2 cellular contexts compared by ENCODE assay signal in the genomic region with DNA sequence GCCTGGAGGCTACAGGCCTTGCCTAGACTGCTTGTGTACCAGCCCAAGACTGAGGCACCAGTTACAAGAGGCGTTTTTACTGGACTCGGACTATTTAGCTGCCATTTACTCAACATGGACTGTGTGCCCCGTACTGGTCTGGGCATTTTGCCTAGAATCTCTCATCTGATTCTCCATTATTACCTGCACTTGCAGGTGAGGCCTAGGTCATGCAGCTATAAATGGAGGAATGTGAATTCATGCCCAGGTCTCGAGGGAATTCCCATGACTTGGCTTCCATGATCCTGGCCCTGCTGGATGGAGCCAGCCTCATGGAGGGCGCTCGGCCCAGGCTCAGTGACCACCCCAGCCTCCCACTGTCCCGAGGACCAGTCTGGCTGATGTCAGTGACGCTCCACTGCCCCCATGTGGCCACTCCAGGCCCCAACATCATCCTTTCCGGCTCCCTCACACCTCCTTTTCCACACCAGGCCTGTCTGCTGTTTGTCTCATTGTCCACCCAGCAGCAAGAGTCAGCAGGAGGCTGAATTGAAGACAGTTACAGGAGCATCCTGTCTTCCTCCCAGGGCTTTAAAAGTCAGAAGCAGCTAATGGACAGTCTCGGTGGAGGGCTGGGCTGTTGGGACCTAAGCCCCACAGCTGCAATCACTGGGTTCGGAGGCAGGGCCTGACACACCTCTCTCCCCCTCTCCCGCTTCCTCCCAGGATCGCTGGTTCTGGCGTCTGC.
TF ChIP-seq lines count a peak whose summit lies in the region.

No MANE protein-coding gene starts in this region.

TF ChIP-seq in IMR-90, 13 proteins besides CTCF, POLR2A, EP300 and RAD21:
- TF ChIP-seq BHLHE40 (IDR thresholded peaks at IDR 0.05; ENCODE audit: low read depth, low read length) (no peak), SMC3 (IDR thresholded peaks at IDR 0.05; ENCODE audit: low read depth, low read length) (peak; percentile 86), MAFK (IDR thresholded peaks at IDR 0.05; ENCODE audit: low read depth, low read length) (no peak)

TF ChIP-seq in K562, 482 proteins besides CTCF, POLR2A, EP300 and RAD21 (continues in another document):
- TF ChIP-seq LEF1 (IDR thresholded peaks at IDR 0.05) (no peak), CTBP1 (IDR thresholded peaks at IDR 0.05; ENCODE audit: borderline replicate concordance) (peak; percentile 49; the same call in 1 of the 2 replicates), ZNF232 (CRISPR knock-in tag; IDR thresholded peaks at IDR 0.05) (0 out of 2 replicates have a peak, but pooled peaks have one; percentile 20), FUS (optimal IDR thresholded peaks at IDR 0.05; ENCODE audit: low read depth, low read length) (no peak), EP400 (IDR thresholded peaks at IDR 0.05) (no peak), ATF1 (CRISPR knock-in tag; IDR thresholded peaks at IDR 0.05) (no peak), ATF1 (tag; IDR thresholded peaks at IDR 0.05) (peak; percentile 45; the same call in 1 of the 2 replicates), ZNF695 (CRISPR knock-in tag; IDR thresholded peaks at IDR 0.05) (no peak), HMG20B (CRISPR knock-in tag; IDR thresholded peaks at IDR 0.05) (no peak), MCM3 (IDR thresholded peaks at IDR 0.05) (no peak), GATA2 (CRISPR knock-in tag; IDR thresholded peaks at IDR 0.05) (no peak; the same call in 1 of the 2 replicates), FOXJ3 (CRISPR knock-in tag; IDR thresholded peaks at IDR 0.05) (no peak), STAG1 (CRISPR knock-in tag; IDR thresholded peaks at IDR 0.05; ENCODE audit: borderline replicate concordance) (peak; percentile 93), ZNF12 (CRISPR knock-in tag; IDR thresholded peaks at IDR 0.05) (no peak), ZNF668 (CRISPR knock-in tag; IDR thresholded peaks at IDR 0.05) (no peak), HNRNPH1 (optimal IDR thresholded peaks at IDR 0.05; ENCODE audit: low read depth, low read length) (no peak), CREB1 (IDR thresholded peaks at IDR 0.05) (no peak; the same call in 1 of the 2 replicates), CREB1 (CRISPR knock-in tag; IDR thresholded peaks at IDR 0.05) (no peak), NFE2L1 (tag; IDR thresholded peaks at IDR 0.05; ENCODE audit: borderline replicate concordance, low read depth) (no peak), ZKSCAN3 (CRISPR knock-in tag; IDR thresholded peaks at IDR 0.05) (no peak), FOXA3 (CRISPR knock-in tag; conservative IDR thresholded peaks at IDR 0.05 in 1 of 2, IDR thresholded peaks at IDR 0.05 in 1 of 2) (no peak), ZNF263 (CRISPR knock-in tag; IDR thresholded peaks at IDR 0.05; ENCODE audit: borderline replicate concordance) (no peak), DIDO1 (tag; IDR thresholded peaks at IDR 0.05; ENCODE audit: low read depth) (no peak), RB1 (IDR thresholded peaks at IDR 0.05; ENCODE audit: low read depth) (peak; percentile 70; the same call in 1 of the 2 replicates), ZNF224 (CRISPR knock-in tag; IDR thresholded peaks at IDR 0.05) (no peak), ETV5 (CRISPR knock-in tag; IDR thresholded peaks at IDR 0.05; ENCODE audit: low read depth) (no peak; the same call in 1 of the 2 replicates), PML (IDR thresholded peaks at IDR 0.05; ENCODE audit: low read length) (no peak), MAFG (tag; conservative IDR thresholded peaks at IDR 0.05) (no peak), MAFF (IDR thresholded peaks at IDR 0.05; ENCODE audit: low read length) (no peak), HNRNPUL1 (IDR thresholded peaks at IDR 0.05; ENCODE audit: low read length) (no peak), RCOR1 (IDR thresholded peaks at IDR 0.05; ENCODE audit: borderline replicate concordance in 1 of 2, low read depth in 2 of 2, low read length in 2 of 2) (peak in 1 of 2 experiments; percentile 56; a peak in 1 of 4 replicates), CHCHD3 (CRISPR knock-in tag; IDR thresholded peaks at IDR 0.05) (no peak), POLR2H (tag; IDR thresholded peaks at IDR 0.05; ENCODE audit: low read depth) (no peak), KLF6 (CRISPR knock-in tag; IDR thresholded peaks at IDR 0.05; ENCODE audit: borderline replicate concordance) (no peak), BRF1 (IDR thresholded peaks at IDR 0.05; ENCODE audit: borderline replicate concordance, extremely low read depth, insufficient read length) (no peak), RFX5 (IDR thresholded peaks at IDR 0.05; ENCODE audit: low read depth, low read length) (no peak), KDM4B (IDR thresholded peaks at IDR 0.05; ENCODE audit: borderline replicate concordance in 2 of 2, low read depth in 1 of 2) (0 out of 4 replicates have a peak, but pooled peaks of 1 of the 2 experiments have one; percentile 19), JUND (IDR thresholded peaks at IDR 0.05; ENCODE audit: borderline replicate concordance, low read depth, low read length) (0 out of 2 replicates have a peak, but pooled peaks have one; percentile 31), JUND (tag; IDR thresholded peaks at IDR 0.05; ENCODE audit: borderline replicate concordance, low read depth, low read length) (no peak; the same call in 2 of the 3 replicates), ZFX (CRISPR knock-in tag; IDR thresholded peaks at IDR 0.05) (0 out of 2 replicates have a peak, but pooled peaks have one; percentile 36), NFIC (IDR thresholded peaks at IDR 0.05) (no peak)
- TF ChIP-seq, protein P1, sequence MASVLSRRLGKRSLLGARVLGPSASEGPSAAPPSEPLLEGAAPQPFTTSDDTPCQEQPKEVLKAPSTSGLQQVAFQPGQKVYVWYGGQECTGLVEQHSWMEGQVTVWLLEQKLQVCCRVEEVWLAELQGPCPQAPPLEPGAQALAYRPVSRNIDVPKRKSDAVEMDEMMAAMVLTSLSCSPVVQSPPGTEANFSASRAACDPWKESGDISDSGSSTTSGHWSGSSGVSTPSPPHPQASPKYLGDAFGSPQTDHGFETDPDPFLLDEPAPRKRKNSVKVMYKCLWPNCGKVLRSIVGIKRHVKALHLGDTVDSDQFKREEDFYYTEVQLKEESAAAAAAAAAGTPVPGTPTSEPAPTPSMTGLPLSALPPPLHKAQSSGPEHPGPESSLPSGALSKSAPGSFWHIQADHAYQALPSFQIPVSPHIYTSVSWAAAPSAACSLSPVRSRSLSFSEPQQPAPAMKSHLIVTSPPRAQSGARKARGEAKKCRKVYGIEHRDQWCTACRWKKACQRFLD (CRISPR knock-in tag; IDR thresholded peaks at IDR 0.05), result no peak
- TF ChIP-seq, protein P2, sequence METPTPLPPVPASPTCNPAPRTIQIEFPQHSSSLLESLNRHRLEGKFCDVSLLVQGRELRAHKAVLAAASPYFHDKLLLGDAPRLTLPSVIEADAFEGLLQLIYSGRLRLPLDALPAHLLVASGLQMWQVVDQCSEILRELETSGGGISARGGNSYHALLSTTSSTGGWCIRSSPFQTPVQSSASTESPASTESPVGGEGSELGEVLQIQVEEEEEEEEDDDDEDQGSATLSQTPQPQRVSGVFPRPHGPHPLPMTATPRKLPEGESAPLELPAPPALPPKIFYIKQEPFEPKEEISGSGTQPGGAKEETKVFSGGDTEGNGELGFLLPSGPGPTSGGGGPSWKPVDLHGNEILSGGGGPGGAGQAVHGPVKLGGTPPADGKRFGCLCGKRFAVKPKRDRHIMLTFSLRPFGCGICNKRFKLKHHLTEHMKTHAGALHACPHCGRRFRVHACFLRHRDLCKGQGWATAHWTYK (CRISPR knock-in tag; IDR thresholded peaks at IDR 0.05), result no peak
- TF ChIP-seq, protein P3, sequence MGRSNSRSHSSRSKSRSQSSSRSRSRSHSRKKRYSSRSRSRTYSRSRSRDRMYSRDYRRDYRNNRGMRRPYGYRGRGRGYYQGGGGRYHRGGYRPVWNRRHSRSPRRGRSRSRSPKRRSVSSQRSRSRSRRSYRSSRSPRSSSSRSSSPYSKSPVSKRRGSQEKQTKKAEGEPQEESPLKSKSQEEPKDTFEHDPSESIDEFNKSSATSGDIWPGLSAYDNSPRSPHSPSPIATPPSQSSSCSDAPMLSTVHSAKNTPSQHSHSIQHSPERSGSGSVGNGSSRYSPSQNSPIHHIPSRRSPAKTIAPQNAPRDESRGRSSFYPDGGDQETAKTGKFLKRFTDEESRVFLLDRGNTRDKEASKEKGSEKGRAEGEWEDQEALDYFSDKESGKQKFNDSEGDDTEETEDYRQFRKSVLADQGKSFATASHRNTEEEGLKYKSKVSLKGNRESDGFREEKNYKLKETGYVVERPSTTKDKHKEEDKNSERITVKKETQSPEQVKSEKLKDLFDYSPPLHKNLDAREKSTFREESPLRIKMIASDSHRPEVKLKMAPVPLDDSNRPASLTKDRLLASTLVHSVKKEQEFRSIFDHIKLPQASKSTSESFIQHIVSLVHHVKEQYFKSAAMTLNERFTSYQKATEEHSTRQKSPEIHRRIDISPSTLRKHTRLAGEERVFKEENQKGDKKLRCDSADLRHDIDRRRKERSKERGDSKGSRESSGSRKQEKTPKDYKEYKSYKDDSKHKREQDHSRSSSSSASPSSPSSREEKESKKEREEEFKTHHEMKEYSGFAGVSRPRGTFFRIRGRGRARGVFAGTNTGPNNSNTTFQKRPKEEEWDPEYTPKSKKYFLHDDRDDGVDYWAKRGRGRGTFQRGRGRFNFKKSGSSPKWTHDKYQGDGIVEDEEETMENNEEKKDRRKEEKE (IDR thresholded peaks at IDR 0.05; ENCODE audit: borderline replicate concordance in 1 of 2, control insufficient read depth in 1 of 2, low read depth in 2 of 2, low read length in 1 of 2), result no peak
- TF ChIP-seq, protein P4, sequence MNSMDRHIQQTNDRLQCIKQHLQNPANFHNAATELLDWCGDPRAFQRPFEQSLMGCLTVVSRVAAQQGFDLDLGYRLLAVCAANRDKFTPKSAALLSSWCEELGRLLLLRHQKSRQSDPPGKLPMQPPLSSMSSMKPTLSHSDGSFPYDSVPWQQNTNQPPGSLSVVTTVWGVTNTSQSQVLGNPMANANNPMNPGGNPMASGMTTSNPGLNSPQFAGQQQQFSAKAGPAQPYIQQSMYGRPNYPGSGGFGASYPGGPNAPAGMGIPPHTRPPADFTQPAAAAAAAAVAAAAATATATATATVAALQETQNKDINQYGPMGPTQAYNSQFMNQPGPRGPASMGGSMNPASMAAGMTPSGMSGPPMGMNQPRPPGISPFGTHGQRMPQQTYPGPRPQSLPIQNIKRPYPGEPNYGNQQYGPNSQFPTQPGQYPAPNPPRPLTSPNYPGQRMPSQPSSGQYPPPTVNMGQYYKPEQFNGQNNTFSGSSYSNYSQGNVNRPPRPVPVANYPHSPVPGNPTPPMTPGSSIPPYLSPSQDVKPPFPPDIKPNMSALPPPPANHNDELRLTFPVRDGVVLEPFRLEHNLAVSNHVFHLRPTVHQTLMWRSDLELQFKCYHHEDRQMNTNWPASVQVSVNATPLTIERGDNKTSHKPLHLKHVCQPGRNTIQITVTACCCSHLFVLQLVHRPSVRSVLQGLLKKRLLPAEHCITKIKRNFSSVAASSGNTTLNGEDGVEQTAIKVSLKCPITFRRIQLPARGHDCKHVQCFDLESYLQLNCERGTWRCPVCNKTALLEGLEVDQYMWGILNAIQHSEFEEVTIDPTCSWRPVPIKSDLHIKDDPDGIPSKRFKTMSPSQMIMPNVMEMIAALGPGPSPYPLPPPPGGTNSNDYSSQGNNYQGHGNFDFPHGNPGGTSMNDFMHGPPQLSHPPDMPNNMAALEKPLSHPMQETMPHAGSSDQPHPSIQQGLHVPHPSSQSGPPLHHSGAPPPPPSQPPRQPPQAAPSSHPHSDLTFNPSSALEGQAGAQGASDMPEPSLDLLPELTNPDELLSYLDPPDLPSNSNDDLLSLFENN (IDR thresholded peaks at IDR 0.05; ENCODE audit: low read depth in 2 of 2, low read length in 2 of 2), result no peak
- TF ChIP-seq, protein P5, sequence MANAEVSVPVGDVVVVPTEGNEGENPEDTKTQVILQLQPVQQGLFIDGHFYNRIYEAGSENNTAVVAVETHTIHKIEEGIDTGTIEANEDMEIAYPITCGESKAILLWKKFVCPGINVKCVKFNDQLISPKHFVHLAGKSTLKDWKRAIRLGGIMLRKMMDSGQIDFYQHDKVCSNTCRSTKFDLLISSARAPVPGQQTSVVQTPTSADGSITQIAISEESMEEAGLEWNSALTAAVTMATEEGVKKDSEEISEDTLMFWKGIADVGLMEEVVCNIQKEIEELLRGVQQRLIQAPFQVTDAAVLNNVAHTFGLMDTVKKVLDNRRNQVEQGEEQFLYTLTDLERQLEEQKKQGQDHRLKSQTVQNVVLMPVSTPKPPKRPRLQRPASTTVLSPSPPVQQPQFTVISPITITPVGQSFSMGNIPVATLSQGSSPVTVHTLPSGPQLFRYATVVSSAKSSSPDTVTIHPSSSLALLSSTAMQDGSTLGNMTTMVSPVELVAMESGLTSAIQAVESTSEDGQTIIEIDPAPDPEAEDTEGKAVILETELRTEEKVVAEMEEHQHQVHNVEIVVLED (CRISPR knock-in tag; IDR thresholded peaks at IDR 0.05), result no peak
- TF ChIP-seq, protein P6, sequence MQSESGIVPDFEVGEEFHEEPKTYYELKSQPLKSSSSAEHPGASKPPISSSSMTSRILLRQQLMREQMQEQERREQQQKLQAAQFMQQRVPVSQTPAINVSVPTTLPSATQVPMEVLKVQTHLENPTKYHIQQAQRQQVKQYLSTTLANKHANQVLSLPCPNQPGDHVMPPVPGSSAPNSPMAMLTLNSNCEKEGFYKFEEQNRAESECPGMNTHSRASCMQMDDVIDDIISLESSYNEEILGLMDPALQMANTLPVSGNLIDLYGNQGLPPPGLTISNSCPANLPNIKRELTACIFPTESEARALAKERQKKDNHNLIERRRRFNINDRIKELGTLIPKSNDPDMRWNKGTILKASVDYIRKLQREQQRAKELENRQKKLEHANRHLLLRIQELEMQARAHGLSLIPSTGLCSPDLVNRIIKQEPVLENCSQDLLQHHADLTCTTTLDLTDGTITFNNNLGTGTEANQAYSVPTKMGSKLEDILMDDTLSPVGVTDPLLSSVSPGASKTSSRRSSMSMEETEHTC (IDR thresholded peaks at IDR 0.05), result no peak
- TF ChIP-seq, protein P7, sequence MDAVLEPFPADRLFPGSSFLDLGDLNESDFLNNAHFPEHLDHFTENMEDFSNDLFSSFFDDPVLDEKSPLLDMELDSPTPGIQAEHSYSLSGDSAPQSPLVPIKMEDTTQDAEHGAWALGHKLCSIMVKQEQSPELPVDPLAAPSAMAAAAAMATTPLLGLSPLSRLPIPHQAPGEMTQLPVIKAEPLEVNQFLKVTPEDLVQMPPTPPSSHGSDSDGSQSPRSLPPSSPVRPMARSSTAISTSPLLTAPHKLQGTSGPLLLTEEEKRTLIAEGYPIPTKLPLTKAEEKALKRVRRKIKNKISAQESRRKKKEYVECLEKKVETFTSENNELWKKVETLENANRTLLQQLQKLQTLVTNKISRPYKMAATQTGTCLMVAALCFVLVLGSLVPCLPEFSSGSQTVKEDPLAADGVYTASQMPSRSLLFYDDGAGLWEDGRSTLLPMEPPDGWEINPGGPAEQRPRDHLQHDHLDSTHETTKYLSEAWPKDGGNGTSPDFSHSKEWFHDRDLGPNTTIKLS (IDR thresholded peaks at IDR 0.05; ENCODE audit: borderline replicate concordance, low read depth), result no peak
